ENCODE assay signal across 10 cellular contexts in the genomic region with DNA sequence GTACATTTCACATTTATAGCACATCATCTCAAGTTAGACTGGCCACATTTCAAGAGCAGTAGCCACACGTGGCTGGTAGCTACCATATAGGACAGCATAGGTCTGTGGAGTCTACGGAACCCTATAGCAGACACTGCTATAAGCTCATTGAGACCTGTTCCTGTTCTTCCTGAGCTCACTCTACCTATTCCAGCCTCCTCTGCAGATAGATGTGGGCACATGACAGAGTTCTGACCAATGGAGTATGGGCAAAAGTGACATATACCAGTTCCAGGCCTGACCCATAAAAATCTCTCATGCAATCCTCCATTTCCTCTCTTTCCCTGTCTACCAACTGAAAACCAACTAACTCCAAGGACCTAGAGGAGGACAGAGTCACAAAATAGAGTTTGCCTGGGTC. TPM values are rescaled to one million over a fixed set of nuclear protein-coding genes. Genes with fewer than 3 reads are reported as not detected.
"Had no signal": no experiment of that assay in that cellular context is flagged by ENCODE, and none has a peak within 500 bp of the region (broad histone marks: within the 10 kb centered on the region; RNA-seq: fewer than 3 reads in every experiment).

No MANE protein-coding gene starts in this region.

- H2AFZ ChIP-seq: GM23248 had no signal

- H3K9ac ChIP-seq: GM23248 had no signal

- H3K4me3 ChIP-seq: GM23248, HAP-1 had no signal

- ATAC-seq: HCT116 had no signal

- FAIRE-seq: HTR-8/SVneo had no signal

- H3K27ac ChIP-seq: GM23248 had no signal

- H3K9me3 ChIP-seq: HAP-1 had no signal

- DNase-seq: GM23248, GOT3, H7, IMR-90, KG1 had no signal

RNA-seq across cellular contexts. Expression of a gene that starts 11.9 kb away (rescaled TPM):
- total RNA-seq: GM23248, H4, H7, HT-29, IMR-90 had no signal
- polyA plus RNA-seq: GM23248, IMR-90 had no signal

RNA-seq across cellular contexts. Expression of a gene that starts 28.0 kb away (rescaled TPM):
- total RNA-seq: GM23248, H4, HT-29, IMR-90 had no signal
- polyA plus RNA-seq: GM23248, IMR-90 had no signal

RNA-seq across cellular contexts. Expression of a gene that starts 36.8 kb away (rescaled TPM):
- total RNA-seq: GM23248, H4, H7, HT-29, IMR-90 had no signal
- polyA plus RNA-seq: GM23248, IMR-90 had no signal

RNA-seq across cellular contexts. Expression of a gene that starts 37.1 kb away (rescaled TPM):
- total RNA-seq: HT-29, IMR-90 had no signal
